Comparison of ENCODE assay signal across 18 cellular contexts in genomic region chr2:169741-170140, GRCh38.
"Had no signal": no experiment of that assay in that cellular context is flagged by ENCODE, and none has a peak within 500 bp of the region (broad histone marks: within the 10 kb centered on the region; RNA-seq: fewer than 3 reads in every experiment).

No MANE protein-coding gene starts in this region.

- FAIRE-seq: astrocyte had no signal

- ATAC-seq: activated T-cell treated with anti-CD3 and anti-CD28 coated beads, Interleukin-2, amount 50 U/mL, for 4 hours; activated T-helper 17 cell treated with anti-CD3 and anti-CD28 coated beads, Interleukin-2, amount 50 U/mL, for 72 hours; T-helper 17 cell had no signal

- H3K4me3 ChIP-seq: PC-9 had no signal

- DNase-seq: activated B cell treated with CpG ODN at 0.5 μM for 24 hours; activated CD4-positive, alpha-beta memory T cell treated with anti-CD3 and anti-CD28 coated beads for 36 hours; activated CD4-positive, alpha-beta T cell treated with anti-CD3 and anti-CD28 coated beads, Interleukin-2, amount 10 ng/mL, durations not matched to agents 7 days and 5 days; activated CD8-positive, alpha-beta memory T cell treated with anti-CD3 and anti-CD28 coated beads for 24 hours; activated gamma-delta T cell; activated naive CD4-positive, alpha-beta T cell treated with anti-CD3 and anti-CD28 coated beads for 36 hours; activated T-cell treated with anti-CD3 and anti-CD28 coated beads, Interleukin-2, amount 50 U/mL, for 4 hours; amygdala; cortex of kidney; Kasumi-1; KBM-7; NCI-H1694; PC-9; SIG-M5; T-helper 17 cell; T-helper 9 cell had no signal

- H3K27ac ChIP-seq: PC-9 had no signal
